ENCODE assay signal across 8 cellular contexts in genomic region chr2:190318514-190318913, GRCh38. TPM values are rescaled to one million over a fixed set of nuclear protein-coding genes. Genes with fewer than 3 reads are reported as not detected.
A peak's percentile ranks its signal among the peaks of the same experiment; 100 is the strongest.
DNase-seq lines count a peak whose midpoint lies in the region; ATAC-seq and TF ChIP-seq lines count a peak whose summit lies in the region.

No MANE protein-coding gene starts in this region.

- peaks cover 6% of the 10 kb centered on the region for H3K36me3 Mint-ChIP-seq in activated B cell treated with CpG ODN at 0.5 μM for 24 hours (ENCODE audit: low read depth)

- H3K9me3 ChIP-seq in right cardiac atrium (ENCODE audit: control insufficient read depth, low read length), result no peaks in the 10 kb centered on the region

- H3K27me3 ChIP-seq in H7 (ENCODE audit: control insufficient read depth, insufficient read depth, low read length), result no peaks in the 10 kb centered on the region
- H3K27me3 ChIP-seq in right cardiac atrium (ENCODE audit: control insufficient read depth, insufficient read depth), result no peaks in the 10 kb centered on the region

- POLR2A ChIA-PET in activated B cell treated with CpG ODN at 0.5 μM for 24 hours (lab: Charles Lee), result interaction anchor here (0.8 to 1.3 kb wide), 3 partner anchors 9 to 197 kb away, joined by 3 to 8 read pairs (median 3); no protein-coding TSS in a partner anchor

- no peak for ATAC-seq in activated B cell treated with CpG ODN at 0.5 μM for 24 hours (ENCODE audit: low read depth)
- no peak for ATAC-seq in right cardiac atrium
- ATAC-seq in HG03457 (IDR thresholded peaks at IDR 0.05; ENCODE audit: unreplicated experiment), result no peak

- H3K27ac ChIP-seq in right cardiac atrium (ENCODE audit: low read length) (peak overlapping the region; percentile 48), skin epidermis (peak overlapping the region in 15 of 21 experiments; percentile 70 to 91 (median 85))

- 41% methylated on average over 4 of the region's 4 CpGs for WGBS in right cardiac atrium

- peak overlapping the region; percentile 94 for H3K27ac Mint-ChIP-seq in activated B cell treated with CpG ODN at 0.5 μM for 24 hours

- no peaks in the 10 kb centered on the region for H3K36me3 ChIP-seq in H7 (replicated peaks; ENCODE audit: control insufficient read depth, insufficient read depth, low read length)

- TF ChIP-seq CTCF in activated B cell treated with CpG ODN at 0.5 μM for 24 hours (IDR thresholded peaks at IDR 0.05), result no peak

- H3K27me3 Mint-ChIP-seq in activated B cell treated with CpG ODN at 0.5 μM for 24 hours, result no peaks in the 10 kb centered on the region

- CTCF ChIA-PET in activated B cell treated with CpG ODN at 0.5 μM for 24 hours (lab: Charles Lee), result interaction anchor here (0.9 kb wide), 1 partner anchor 229 kb away, joined by 3 read pairs; no protein-coding TSS in a partner anchor

- H3K4me3 Mint-ChIP-seq in activated B cell treated with CpG ODN at 0.5 μM for 24 hours, result peak overlapping the region; percentile 96

- intact Hi-C loops in activated B cell treated with CpG ODN at 0.5 μM for 24 hours (cut with micrococcal nuclease), result loop anchor here (2.0 kb wide), 5 partner anchors 26 to 878 kb away; partner anchors contain the start of genes MFSD6, NEMP2 and WDR75
- intact Hi-C loops in right cardiac atrium (cut with DNase I), result no loop called here

- H3K9me3 Mint-ChIP-seq in activated B cell treated with CpG ODN at 0.5 μM for 24 hours, result no peaks in the 10 kb centered on the region

- peaks cover 5% of the 10 kb centered on the region for H3K4me1 ChIP-seq in right cardiac atrium (ENCODE audit: control insufficient read depth, insufficient read depth, low read length)

- H3K4me1 Mint-ChIP-seq in activated B cell treated with CpG ODN at 0.5 μM for 24 hours, result peaks cover 48% of the 10 kb centered on the region

- no peak for DNase-seq in H7
- no peak for DNase-seq in activated B cell treated with CpG ODN at 0.5 μM for 24 hours
- no peak for DNase-seq in right cardiac atrium
- no peak for DNase-seq in germinal center (ENCODE audit: low spot score)
- no peak for DNase-seq in stimulated activated naive CD4-positive, alpha-beta T cell treated with Interleukin-2 at 50 U/mL for 16 hours (lab: John Stamatoyannopoulos, UW)
- no peak for DNase-seq in stimulated activated CD4-positive, alpha-beta T cell treated with anti-CD3 and anti-CD28 coated beads, Interleukin-1b, Interleukin-23, amount 100 ng/mL, for 48 hours

- H3K4me3 ChIP-seq in H7 (ENCODE audit: insufficient read depth, low read depth, low read length), result peak overlapping the region; percentile 88; the same call in 1 of the 2 replicates
- H3K4me3 ChIP-seq in right cardiac atrium (ENCODE audit: low read length), result peak overlapping the region; percentile 92
- peak overlapping the region; percentile 43 to 80 (median 62) for H3K4me3 ChIP-seq in skin epidermis

RNA-seq across cellular contexts. Expression of gene HIBCH, which starts 1.1 kb away (rescaled TPM):
- 13.0 and 14.3 TPM in 2 replicates for total RNA-seq in H7 (2014; rRNA removed; shearing (Covaris generic))
- total RNA-seq in activated B cell treated with CpG ODN at 0.5 μM for 24 hours (16.3 and 21.2 TPM in 2 replicates), right cardiac atrium (10 to 100 TPM; 30.4 to 48.5 (median 39.4) TPM)
- polyA plus RNA-seq in right cardiac atrium, result 25.2 TPM

RNA-seq across cellular contexts. Expression of gene INPP1, which starts 24.9 kb away (rescaled TPM):
- total RNA-seq in H7 (2014; rRNA removed; shearing (Covaris generic)), result 0.74 and 1.8 TPM in 2 replicates
- total RNA-seq in activated B cell treated with CpG ODN at 0.5 μM for 24 hours, result 4.2 and 4.8 TPM in 2 replicates
- 10 to 100 TPM; 40.1 to 46.3 (median 43.2) TPM for total RNA-seq in right cardiac atrium
- polyA plus RNA-seq in right cardiac atrium, result 35.7 TPM
